In genomic region chr3:73028803-73029202, GRCh38 we compare ENCODE assay signal across 2 cellular contexts.
TF ChIP-seq lines count a peak whose summit lies in the region.

No MANE protein-coding gene starts in this region.

TF ChIP-seq in SK-N-SH, 30 proteins besides CTCF, POLR2A, EP300 and RAD21:
- no peak for TF ChIP-seq MXI1 (IDR thresholded peaks at IDR 0.05; ENCODE audit: low read depth, low read length)
- no peak for TF ChIP-seq ELF1 (IDR thresholded peaks at IDR 0.05)
- TF ChIP-seq EZH2phosphoT487 (IDR thresholded peaks at IDR 0.05; ENCODE audit: borderline replicate concordance, low read depth) = no peak
- no peak for TF ChIP-seq RFX5 (IDR thresholded peaks at IDR 0.05; ENCODE audit: low read length)
- no peak for TF ChIP-seq NRF1 (IDR thresholded peaks at IDR 0.05; ENCODE audit: low read depth, low read length)
- no peak for TF ChIP-seq REST (IDR thresholded peaks at IDR 0.05; ENCODE audit: low read depth, low read length)
- no peak for TF ChIP-seq SMC3 (IDR thresholded peaks at IDR 0.05; ENCODE audit: low read depth, low read length)
- no peak for TF ChIP-seq SIN3A (IDR thresholded peaks at IDR 0.05; ENCODE audit: borderline replicate concordance, low read depth, low read length)
- TF ChIP-seq USF2 (IDR thresholded peaks at IDR 0.05; ENCODE audit: borderline replicate concordance, low read depth, low read length) = no peak
- no peak for TF ChIP-seq IRF3 (IDR thresholded peaks at IDR 0.05; ENCODE audit: low read depth, low read length)
- no peak for TF ChIP-seq USF1 (IDR thresholded peaks at IDR 0.05; ENCODE audit: borderline replicate concordance, low read depth)
- no peak for TF ChIP-seq PBX3 (IDR thresholded peaks at IDR 0.05)
- TF ChIP-seq GATA2 (CRISPR knock-in tag; IDR thresholded peaks at IDR 0.05) = no peak

TF ChIP-seq in SK-N-SH treated with all-trans-retinoic acid at 6 μM for 48 hours, 23 proteins besides CTCF, POLR2A, EP300 and RAD21:
- TF ChIP-seq TCF4 (CRISPR knock-in tag; IDR thresholded peaks at IDR 0.05; ENCODE audit: borderline replicate concordance) = no peak
